ENCODE assay signal across 17 cellular contexts in genomic region chr17:1469231-1469852, GRCh38. TPM values are rescaled to one million over a fixed set of nuclear protein-coding genes. Genes with fewer than 3 reads are reported as not detected.
DNase-seq lines count a peak whose midpoint lies in the region; ATAC-seq and TF ChIP-seq lines count a peak whose summit lies in the region.
"Had no signal": no experiment of that assay in that cellular context is flagged by ENCODE, and none has a peak within 500 bp of the region (broad histone marks: within the 10 kb centered on the region; RNA-seq: fewer than 3 reads in every experiment).

No MANE protein-coding gene starts in this region.

- DNase-seq in WTC11 (ENCODE audit: low spot score) (no peak), islet precursor cell (peak; percentile 68), WERI-Rb-1 (no peak), HK-2 (ENCODE audit: unreplicated experiment) (no peak), lower leg skin (ENCODE audit: low spot score in 2 of 2) (no peak)
- DNase-seq: activated CD4-positive, alpha-beta T cell treated with anti-CD3 and anti-CD28 coated beads, Interleukin-2, amount 10 ng/mL, durations not matched to agents 24 days and 14 days; activated naive CD4-positive, alpha-beta T cell treated with Interleukin-2 at 50 U/mL for 16 hours; Calu3; cortex of kidney; midbrain; NCI-H146; occipital lobe; SK-N-SH; stimulated activated CD4-positive, alpha-beta T cell treated with anti-CD3 and anti-CD28 coated beads, Interleukin-2, amount 100 ng/mL, for 48 hours had no signal

- intact Hi-C loops in lower leg skin (cut with DNase I; ENCODE audit: low total_unique reads), result no loop called here

- no peaks in the 10 kb centered on the region for H3K9me3 Mint-ChIP-seq in WTC11
- H3K9me3 Mint-ChIP-seq: activated CD4-positive, alpha-beta T cell treated with anti-CD3 and anti-CD28 coated beads, Interleukin-2, amount 10 ng/mL, durations not matched to agents 24 days and 14 days had no signal

- peak; percentile 68 for ATAC-seq in WTC11
- ATAC-seq in GM18511 (IDR thresholded peaks at IDR 0.05; ENCODE audit: unreplicated experiment), result no peak

- H3K4me3 ChIP-seq in BLaER1 treated with 17β-estradiol and CSF1 and Interleukin-3, amounts not matched to agents 10 nM and 100 nM, result no peak overlapping the region; a peak in 1 of 20 replicates
- H3K4me3 ChIP-seq in HEK293 (ENCODE audit: low read depth, low read length), result no peak overlapping the region
- no peak overlapping the region for H3K4me3 ChIP-seq in WERI-Rb-1 (ENCODE audit: low read depth, low read length)
- no peak overlapping the region for H3K4me3 ChIP-seq in lower leg skin (ENCODE audit: low read depth, poor library complexity, severe bottlenecking)

- H3K36me3 Mint-ChIP-seq in WTC11, result peaks cover 30% of the 10 kb centered on the region

- 90 to 91% methylated on average over 28 of the region's 28 CpGs for WGBS in lower leg skin, 2 donors

- POLR2A ChIA-PET in HEK293 (lab: Yijun Ruan, JAX) (interaction anchor here (0.6 kb wide), 1 partner anchor 10 kb away, joined by 4 read pairs; no protein-coding TSS in a partner anchor), WTC11 (lab: Charles Lee) (no interaction called here)

- H4K20me1 ChIP-seq in BLaER1 treated with 17β-estradiol and CSF1 and Interleukin-3, amounts not matched to agents 10 nM and 100 nM, result peaks cover 43 to 95% (median 59%) of the 10 kb centered on the region in 11 experiments

- H3K9ac ChIP-seq in BLaER1 treated with 17β-estradiol and CSF1 and Interleukin-3, amounts not matched to agents 10 nM and 100 nM, result no peak overlapping the region
- H3K9ac ChIP-seq: SK-N-SH had no signal

- no peak overlapping the region for H3K27ac Mint-ChIP-seq in WTC11
- H3K27ac Mint-ChIP-seq: activated CD4-positive, alpha-beta T cell treated with anti-CD3 and anti-CD28 coated beads, Interleukin-2, amount 10 ng/mL, durations not matched to agents 24 days and 14 days had no signal

- peaks cover 18 to 80% (median 40%) of the 10 kb centered on the region in 11 experiments; a peak in 21 of 22 replicates for H3K36me3 ChIP-seq in BLaER1 treated with 17β-estradiol and CSF1 and Interleukin-3, amounts not matched to agents 10 nM and 100 nM
- peaks cover 0 to 83% of the 10 kb centered on the region in 2 experiments; a peak in 2 of 3 replicates for H3K36me3 ChIP-seq in HEK293 (ENCODE audit: control insufficient read depth in 2 of 2, insufficient read depth in 1 of 2, low read length in 2 of 2)
- peaks cover 30% of the 10 kb centered on the region for H3K36me3 ChIP-seq in WERI-Rb-1

- no peak overlapping the region for H3K27ac ChIP-seq in BLaER1 treated with 17β-estradiol and CSF1 and Interleukin-3, amounts not matched to agents 10 nM and 100 nM
- H3K27ac ChIP-seq in HEK293 (ENCODE audit: extremely low read depth, low read depth, low read length), result no peak overlapping the region
- no peak overlapping the region for H3K27ac ChIP-seq in WERI-Rb-1

- CTCF ChIA-PET in HEK293 (lab: Yijun Ruan, JAX), result no interaction called here
- CTCF ChIA-PET in WTC11 (lab: Charles Lee), result no interaction called here

- H3K4me1 Mint-ChIP-seq in WTC11, result peaks cover 9% of the 10 kb centered on the region

- H3K4me3 Mint-ChIP-seq in WTC11, result no peak overlapping the region
- H3K4me3 Mint-ChIP-seq: activated CD4-positive, alpha-beta T cell treated with anti-CD3 and anti-CD28 coated beads, Interleukin-2, amount 10 ng/mL, durations not matched to agents 24 days and 14 days had no signal

- H3K27me3 Mint-ChIP-seq in WTC11 (ENCODE audit: low read depth), result no peaks in the 10 kb centered on the region

- peaks cover 0 to 17% (median 12%) of the 10 kb centered on the region in 11 experiments; a peak in 15 of 22 replicates for H3K9me3 ChIP-seq in BLaER1 treated with 17β-estradiol and CSF1 and Interleukin-3, amounts not matched to agents 10 nM and 100 nM (replicated peaks in 1 of 11)
- H3K9me3 ChIP-seq in HEK293 (ENCODE audit: control insufficient read depth, insufficient read depth, low read depth, low read length) (no peaks in the 10 kb centered on the region), WERI-Rb-1 (ENCODE audit: severe bottlenecking) (no peaks in the 10 kb centered on the region)
- H3K9me3 ChIP-seq: SK-N-SH had no signal

- peak overlapping the region in 6 of 11 experiments; percentile 26 to 88 (median 78); a peak in 7 of 22 replicates for H3K4me2 ChIP-seq in BLaER1 treated with 17β-estradiol and CSF1 and Interleukin-3, amounts not matched to agents 10 nM and 100 nM
- H3K4me2 ChIP-seq: SK-N-SH had no signal

- no peak for TF ChIP-seq POLR2A in lower leg skin (IDR thresholded peaks at IDR 0.05)

- no peak for TF ChIP-seq CTCF in HEK293 (tag by site-specific recombination; IDR thresholded peaks at IDR 0.05)
- no peak for TF ChIP-seq CTCF in WTC11 (IDR thresholded peaks at IDR 0.05)
- TF ChIP-seq CTCF in WERI-Rb-1 (IDR thresholded peaks at IDR 0.05; ENCODE audit: low read depth, low read length), result no peak
- no peak for TF ChIP-seq CTCF in lower leg skin (IDR thresholded peaks at IDR 0.05)

- peaks cover 48 to 74% (median 61%) of the 10 kb centered on the region in 10 experiments for H3K4me1 ChIP-seq in BLaER1 treated with 17β-estradiol and CSF1 and Interleukin-3, amounts not matched to agents 10 nM and 100 nM
- no peaks in the 10 kb centered on the region for H3K4me1 ChIP-seq in HEK293 (ENCODE audit: control insufficient read depth, insufficient read depth, low read length)

- peaks cover 2 to 17% (median 13%) of the 10 kb centered on the region in 11 experiments; a peak in 16 of 22 replicates for H3K27me3 ChIP-seq in BLaER1 treated with 17β-estradiol and CSF1 and Interleukin-3, amounts not matched to agents 10 nM and 100 nM
- H3K27me3 ChIP-seq in WERI-Rb-1 (ENCODE audit: insufficient read depth, low read depth, severe bottlenecking), result no peaks in the 10 kb centered on the region

TF ChIP-seq in HEK293, 187 proteins besides CTCF, POLR2A, EP300 and RAD21:
- TF ChIP-seq ZNF549 (tag by site-specific recombination; IDR thresholded peaks at IDR 0.05) (no peak), ZNF639 (tag by site-specific recombination; IDR thresholded peaks at IDR 0.05) (peak; percentile 47; the same call in 1 of the 2 replicates), ZNF621 (tag by site-specific recombination; IDR thresholded peaks at IDR 0.05) (no peak), ZBTB1 (tag by site-specific recombination; IDR thresholded peaks at IDR 0.05) (0 out of 2 replicates have a peak, but pooled peaks have one; percentile 57), ZNF416 (tag by site-specific recombination; IDR thresholded peaks at IDR 0.05) (no peak), ZNF600 (tag by site-specific recombination; IDR thresholded peaks at IDR 0.05) (no peak), ZNF324 (tag by site-specific recombination; IDR thresholded peaks at IDR 0.05) (peak; percentile 84; the same call in 1 of the 2 replicates)

TF ChIP-seq in WTC11, 78 proteins besides CTCF, POLR2A, EP300 and RAD21:
- TF ChIP-seq FOXK1 (CRISPR knock-in tag; IDR thresholded peaks at IDR 0.05) (no peak), NFATC4 (CRISPR knock-in tag; IDR thresholded peaks at IDR 0.05) (no peak), SP1 (CRISPR knock-in tag; conservative IDR thresholded peaks at IDR 0.05) (no peak), TP53 (CRISPR knock-in tag; IDR thresholded peaks at IDR 0.05) (no peak), STAT6 (CRISPR knock-in tag; conservative IDR thresholded peaks at IDR 0.05; ENCODE audit: low read depth) (no peak)
TF ChIP-seq in WTC11: peak in this region for 0.

RNA-seq across cellular contexts. Expression of gene CRK, which starts 13.3 kb away (rescaled TPM):
- total RNA-seq in WTC11 (2021) (43.6 to 45.2 TPM (median 43.7 TPM) in 3 replicates), lower leg skin (10 to 100 TPM; 48.2 to 70.0 (median 50.7) TPM)

RNA-seq across cellular contexts. Expression of gene MYO1C, which starts 23.1 kb away (rescaled TPM):
- total RNA-seq in WTC11 (2021), result 73.6 to 83.2 TPM (median 80.3 TPM) in 3 replicates
- total RNA-seq in lower leg skin, result 100 to 1,000 TPM in 1 of 4 donors, 10 to 100 TPM in 3; 71.3 to 101 (median 84.8) TPM

RNA-seq across cellular contexts. Expression of gene INPP5K, which starts 47.1 kb away (rescaled TPM):
- total RNA-seq in WTC11 (2021), result 17.1 to 26.8 TPM (median 18.5 TPM) in 3 replicates
- 100 to 1,000 TPM; 101 to 172 (median 134) TPM for total RNA-seq in lower leg skin
